ENCODE assay signal across 17 cellular contexts in genomic region chr18:50981381-50981780, GRCh38.
"Had no signal": no experiment of that assay in that cellular context is flagged by ENCODE, and none has a peak within 500 bp of the region (broad histone marks: within the 10 kb centered on the region; RNA-seq: fewer than 3 reads in every experiment).

No MANE protein-coding gene starts in this region.

- DNase-seq: activated CD4-positive, alpha-beta T cell treated with anti-CD3 and anti-CD28 coated beads for 48 hours; activated CD8-positive, alpha-beta T cell treated with anti-CD3 and anti-CD28 coated beads, Interleukin-2, amount 10 ng/mL, durations not matched to agents 7 days and 5 days; activated naive CD4-positive, alpha-beta T cell treated with anti-CD3 and anti-CD28 coated beads, Interleukin-2, amount 50 U/mL, for 16 hours; amniotic stem cell; brain microvascular endothelial cell; cerebellar nuclear complex; immature natural killer cell; left cardiac atrium; nucleus accumbens; sigmoid colon; stimulated activated CD4-positive, alpha-beta T cell treated with anti-CD3 and anti-CD28 coated beads, Interleukin-12 subunit alpha, Interleukin-12 subunit beta, amount 100 ng/mL, for 4 hours; stimulated activated naive CD8-positive, alpha-beta T cell treated with anti-CD3 and anti-CD28 coated beads, Interleukin-15, Interleukin-2, amounts not matched to agents 100 U/mL and 50 U/mL, for 24 hours; T1000; WERI-Rb-1 had no signal

- H3K9me3 ChIP-seq: esophagus muscularis mucosa, vagina had no signal

- H3K27me3 ChIP-seq: brain microvascular endothelial cell, esophagus muscularis mucosa, sigmoid colon, vagina had no signal

- H3K27ac ChIP-seq: brain microvascular endothelial cell, esophagus muscularis mucosa, vagina, WERI-Rb-1 had no signal

- H3K4me3 ChIP-seq: esophagus muscularis mucosa, lung, sigmoid colon, vagina had no signal
